Comparison of ENCODE assay signal across 18 cellular contexts in the genomic region with DNA sequence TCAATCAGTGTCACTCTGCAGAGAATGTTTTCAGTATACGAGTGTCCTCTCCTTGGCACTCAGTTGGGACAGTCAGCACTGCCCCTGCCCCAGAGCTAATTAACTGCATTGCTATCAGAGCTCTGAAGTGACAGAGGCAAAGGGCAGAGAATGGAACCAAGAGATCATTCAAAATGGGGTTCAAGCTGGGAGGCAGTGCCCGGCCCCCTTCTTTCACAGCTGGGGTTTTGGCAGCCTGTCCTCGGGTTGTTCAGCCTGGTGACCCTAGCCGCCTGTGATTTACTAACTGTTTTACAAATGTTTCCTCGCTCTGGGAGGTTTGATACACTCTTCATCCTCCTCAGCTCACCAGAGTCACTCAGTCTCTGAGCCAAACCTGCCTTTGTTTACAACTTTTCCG.
DNase-seq lines count a peak whose midpoint lies in the region; ATAC-seq, FAIRE-seq and TF ChIP-seq lines count a peak whose summit lies in the region.
"Had no signal": no experiment of that assay in that cellular context is flagged by ENCODE, and none has a peak within 500 bp of the region (broad histone marks: within the 10 kb centered on the region; RNA-seq: fewer than 3 reads in every experiment).

No MANE protein-coding gene starts in this region.

- no peaks in the 10 kb centered on the region for H3K9me3 Mint-ChIP-seq in neural progenitor cell
- H3K9me3 Mint-ChIP-seq: effector memory CD8-positive, alpha-beta T cell; H9 had no signal

- 70 to 72% methylated on average over 6 of the region's 6 CpGs for WGBS in esophagus squamous epithelium, 2 donors
- WGBS in urinary bladder = 33% methylated on average over 6 of the region's 6 CpGs

- peak overlapping the region; percentile 9 for H3K4me2 ChIP-seq in neural progenitor cell

- FAIRE-seq in frontal cortex (lab: Jason Lieb, UNC) = no peak

- H3K27me3 Mint-ChIP-seq in neural progenitor cell (ENCODE audit: insufficient read depth, low read depth) = no peaks in the 10 kb centered on the region
- H3K27me3 Mint-ChIP-seq: effector memory CD8-positive, alpha-beta T cell had no signal

- no peak overlapping the region for H3K4me3 Mint-ChIP-seq in neural progenitor cell
- H3K4me3 Mint-ChIP-seq: effector memory CD8-positive, alpha-beta T cell; H9 had no signal

- no peaks in the 10 kb centered on the region for H3K36me3 ChIP-seq in cardiac muscle cell
- no peaks in the 10 kb centered on the region for H3K36me3 ChIP-seq in esophagus squamous epithelium
- H3K36me3 ChIP-seq in neural progenitor cell = no peaks in the 10 kb centered on the region
- no peaks in the 10 kb centered on the region for H3K36me3 ChIP-seq in urinary bladder (ENCODE audit: insufficient read depth)

- intact Hi-C loops in Right ventricle myocardium superior (cut with DNase I) (no loop called here), esophagus squamous epithelium (cut with DNase I) (no loop called here)

- no peak overlapping the region for H2AFZ ChIP-seq in neural progenitor cell (replicated peaks)

- H3K4me1 ChIP-seq in cardiac muscle cell (ENCODE audit: low read depth) (peaks cover 32% of the 10 kb centered on the region), esophagus squamous epithelium (peaks cover 0 to 50% (median 15%) of the 10 kb centered on the region in 3 donors), neural progenitor cell (peaks cover 17% of the 10 kb centered on the region), urinary bladder (ENCODE audit: insufficient read depth) (peaks cover 1% of the 10 kb centered on the region)

- no peak for DNase-seq in cardiac muscle cell (ENCODE audit: low read depth in 1 of 2, low spot score in 1 of 2)
- no peak for DNase-seq in Right ventricle myocardium superior
- no peak for DNase-seq in esophagus squamous epithelium (lab: John Stamatoyannopoulos, UW)
- DNase-seq in neural progenitor cell (ENCODE audit: low spot score) = peak; percentile 29
- DNase-seq in NCI-H82 treated with DMSO at 0.1 percent for 48 hours (lab: John Stamatoyannopoulos, UW; ENCODE audit: unreplicated experiment) = no peak
- DNase-seq in activated gamma-delta T cell treated with Interleukin-2 at 50 U/mL for 16 hours = no peak
- DNase-seq in frontal cortex (ENCODE audit: low spot score in 2 of 2) = no peak
- DNase-seq: activated CD4-positive, CD25-positive, alpha-beta regulatory T cell treated with anti-CD3 and anti-CD28 coated beads, Interleukin-2, amount 50 U/mL, for 72 hours; DMS153; effector memory CD8-positive, alpha-beta T cell; H9; mesendoderm; NCI-H1694; NCI-H446; stimulated activated CD4-positive, alpha-beta T cell treated with anti-CD3 and anti-CD28 coated beads, Interleukin-2, amount 100 ng/mL, for 48 hours had no signal

- no peak overlapping the region for H3K4me3 ChIP-seq in cardiac muscle cell
- no peak overlapping the region for H3K4me3 ChIP-seq in esophagus squamous epithelium
- H3K4me3 ChIP-seq in neural progenitor cell = no peak overlapping the region
- H3K4me3 ChIP-seq in urinary bladder (ENCODE audit: low read depth, low read length) = no peak overlapping the region

- H3K27ac ChIP-seq in cardiac muscle cell (peak overlapping the region; percentile 15), esophagus squamous epithelium (peak overlapping the region in 3 of 4 donors; percentile 73 to 76 (median 73)), neural progenitor cell (no peak overlapping the region), urinary bladder (ENCODE audit: low read depth) (peak overlapping the region; percentile 14)
- H3K27ac ChIP-seq: 22Rv1, C4-2B had no signal

- H3K9me3 ChIP-seq in cardiac muscle cell (ENCODE audit: low read depth) = no peaks in the 10 kb centered on the region
- no peaks in the 10 kb centered on the region for H3K9me3 ChIP-seq in esophagus squamous epithelium
- H3K9me3 ChIP-seq in neural progenitor cell (ENCODE audit: low read depth) = no peaks in the 10 kb centered on the region

- no peak for TF ChIP-seq POLR2A in esophagus squamous epithelium (IDR thresholded peaks at IDR 0.05)

- no peaks in the 10 kb centered on the region for H4K20me1 ChIP-seq in neural progenitor cell (ENCODE audit: low read depth)

- H3K4me1 Mint-ChIP-seq in neural progenitor cell = peaks cover 30% of the 10 kb centered on the region

- H3K27me3 ChIP-seq in cardiac muscle cell (no peaks in the 10 kb centered on the region), esophagus squamous epithelium (no peaks in the 10 kb centered on the region), neural progenitor cell (no peaks in the 10 kb centered on the region)

- peak overlapping the region; percentile 57 for H3K27ac Mint-ChIP-seq in neural progenitor cell

- no peak overlapping the region for H3K9ac ChIP-seq in neural progenitor cell

- ATAC-seq in Right ventricle myocardium superior (ENCODE audit: poor library complexity) = no peak
- ATAC-seq: effector memory CD8-positive, alpha-beta T cell had no signal

- no peak for TF ChIP-seq CTCF in cardiac muscle cell (IDR thresholded peaks at IDR 0.05; ENCODE audit: low read depth, low read length)
- TF ChIP-seq CTCF in esophagus squamous epithelium (IDR thresholded peaks at IDR 0.05) = no peak
- no peak for TF ChIP-seq CTCF in neural progenitor cell (IDR thresholded peaks at IDR 0.05)

- H3F3A ChIP-seq in neural progenitor cell (ENCODE audit: low read depth) = peaks cover 20% of the 10 kb centered on the region

- H3K36me3 Mint-ChIP-seq in neural progenitor cell = no peaks in the 10 kb centered on the region

- H3K79me2 ChIP-seq in neural progenitor cell (ENCODE audit: low read depth) = no peaks in the 10 kb centered on the region
